In genomic region chr3:50264389-50264963, GRCh38 we compare ENCODE assay signal across 9 cellular contexts. TPM values are rescaled to one million over a fixed set of nuclear protein-coding genes. Genes with fewer than 3 reads are reported as not detected.
DNase-seq lines count a peak whose midpoint lies in the region; ATAC-seq and TF ChIP-seq lines count a peak whose summit lies in the region.
"Had no signal": no experiment of that assay in that cellular context is flagged by ENCODE, and none has a peak within 500 bp of the region (broad histone marks: within the 10 kb centered on the region; RNA-seq: fewer than 3 reads in every experiment).

No MANE protein-coding gene starts in this region.

- H3K4me3 Mint-ChIP-seq in dendritic cell treated with granulocyte-macrophage colony-stimulating factor and Interleukin-4, amounts not matched to agents 40 ng/mL and 50 ng/mL, for 4 days, result no peak overlapping the region
- H3K4me3 Mint-ChIP-seq: activated B cell treated with CpG ODN at 0.5 μM for 24 hours had no signal

- H3K27ac ChIP-seq in 22Rv1 (peak overlapping the region; percentile 25), liver (ENCODE audit: low read depth in 1 of 2, low read length in 2 of 2) (peak overlapping the region in 1 of 2 donors; percentile 43), thoracic aorta (peak overlapping the region; percentile 98)

- TF ChIP-seq RAD21 in Ishikawa (IDR thresholded peaks at IDR 0.05; ENCODE audit: low read depth) (no peak), liver (IDR thresholded peaks at IDR 0.05) (no peak)

- peaks cover 28% of the 10 kb centered on the region for H3K36me3 Mint-ChIP-seq in dendritic cell treated with granulocyte-macrophage colony-stimulating factor and Interleukin-4, amounts not matched to agents 40 ng/mL and 50 ng/mL, for 4 days (ENCODE audit: low read depth)

- DNase-seq in thoracic aorta (ENCODE audit: low spot score) (peak; percentile 55), NCI-H1092 (lab: John Stamatoyannopoulos, UW) (no peak), NCI-H2171 (lab: John Stamatoyannopoulos, UW) (no peak)
- DNase-seq: activated B cell treated with CpG ODN at 0.5 μM for 24 hours had no signal

- no peaks in the 10 kb centered on the region for H3K9me3 Mint-ChIP-seq in dendritic cell treated with granulocyte-macrophage colony-stimulating factor and Interleukin-4, amounts not matched to agents 40 ng/mL and 50 ng/mL, for 4 days
- H3K9me3 Mint-ChIP-seq: activated B cell treated with CpG ODN at 0.5 μM for 24 hours had no signal

- 63% methylated on average over 7 of the region's 7 CpGs for WGBS in liver

- H3K4me3 ChIP-seq in liver (ENCODE audit: low read depth in 1 of 3, low read length in 3 of 3) (no peak overlapping the region), thoracic aorta (peak overlapping the region; percentile 21)

- intact Hi-C loops in dendritic cell treated with granulocyte-macrophage colony-stimulating factor and Interleukin-4, amounts not matched to agents 40 ng/mL and 50 ng/mL, for 4 days (cut with micrococcal nuclease), result no loop called here

- peak overlapping the region; percentile 19 for H3K27ac Mint-ChIP-seq in dendritic cell treated with granulocyte-macrophage colony-stimulating factor and Interleukin-4, amounts not matched to agents 40 ng/mL and 50 ng/mL, for 4 days
- H3K27ac Mint-ChIP-seq: activated B cell treated with CpG ODN at 0.5 μM for 24 hours had no signal

- no peak overlapping the region for H3K9ac ChIP-seq in liver (ENCODE audit: low read depth in 1 of 2, low read length in 2 of 2)

- peaks cover 40% of the 10 kb centered on the region for H3K27me3 Mint-ChIP-seq in dendritic cell treated with granulocyte-macrophage colony-stimulating factor and Interleukin-4, amounts not matched to agents 40 ng/mL and 50 ng/mL, for 4 days

- H3K9me3 ChIP-seq in liver (ENCODE audit: control insufficient read depth in 4 of 4, low read length in 3 of 4) (no peaks in the 10 kb centered on the region), thoracic aorta (no peaks in the 10 kb centered on the region)

- TF ChIP-seq CTCF in 22Rv1 (IDR thresholded peaks at IDR 0.05) (no peak), liver (IDR thresholded peaks at IDR 0.05; ENCODE audit: low read depth, low read length, missing input control) (no peak), thoracic aorta (IDR thresholded peaks at IDR 0.05) (no peak)

- TF ChIP-seq EP300 in Ishikawa (IDR thresholded peaks at IDR 0.05; ENCODE audit: borderline replicate concordance), result peak; percentile 69; the same call in 1 of the 2 replicates

- H3K27me3 ChIP-seq in liver (ENCODE audit: control insufficient read depth in 4 of 4, insufficient read depth in 4 of 4, low read length in 3 of 4), result no peaks in the 10 kb centered on the region
- no peaks in the 10 kb centered on the region for H3K27me3 ChIP-seq in thoracic aorta (replicated peaks; ENCODE audit: insufficient read depth)

- H3K4me1 ChIP-seq in liver (ENCODE audit: control insufficient read depth in 4 of 4, insufficient read depth in 4 of 4, low read length in 3 of 4) (peaks cover 5 to 42% (median 13%) of the 10 kb centered on the region in 4 donors), thoracic aorta (ENCODE audit: control insufficient read depth in 1 of 2, low read depth in 2 of 2) (peaks cover 36 to 92% of the 10 kb centered on the region in 2 donors)

- H3K4me1 Mint-ChIP-seq in dendritic cell treated with granulocyte-macrophage colony-stimulating factor and Interleukin-4, amounts not matched to agents 40 ng/mL and 50 ng/mL, for 4 days (ENCODE audit: low read depth), result peaks cover 29% of the 10 kb centered on the region

- ATAC-seq in thoracic aorta (ENCODE audit: insufficient number of reproducible peaks, low FRiP score, low read depth), result peak; percentile 52
- ATAC-seq in activated CD4-positive, CD25-positive, alpha-beta regulatory T cell treated with anti-CD3 and anti-CD28 coated beads, Interleukin-2, amount 50 U/mL, for 24 hours, result no peak

- no peaks in the 10 kb centered on the region for H3K36me3 ChIP-seq in liver (ENCODE audit: control insufficient read depth in 4 of 4, insufficient read depth in 3 of 4, low read depth in 1 of 4, low read length in 3 of 4)
- no peaks in the 10 kb centered on the region for H3K36me3 ChIP-seq in thoracic aorta

TF ChIP-seq in Ishikawa, 13 proteins besides CTCF, POLR2A, EP300 and RAD21 (continues in another document):
- TF ChIP-seq MAX (IDR thresholded peaks at IDR 0.05), result peak; percentile 34
- TF ChIP-seq NFIC (IDR thresholded peaks at IDR 0.05), result peak; percentile 56; the same call in 1 of the 2 replicates
- peak; percentile 56 for TF ChIP-seq EGR1 (IDR thresholded peaks at IDR 0.05)
- TF ChIP-seq ZBTB7A (IDR thresholded peaks at IDR 0.05; ENCODE audit: low read depth), result peak; percentile 42
- TF ChIP-seq TEAD4 (IDR thresholded peaks at IDR 0.05), result peak; percentile 93
- TF ChIP-seq TAF1 (IDR thresholded peaks at IDR 0.05; ENCODE audit: low read depth), result no peak; the same call in 1 of the 2 replicates
- TF ChIP-seq YY1 (IDR thresholded peaks at IDR 0.05; ENCODE audit: low read depth), result no peak
- TF ChIP-seq CREB1 (IDR thresholded peaks at IDR 0.05; ENCODE audit: low read depth), result 0 out of 2 replicates have a peak, but pooled peaks have one; percentile 45
- TF ChIP-seq TCF12 (IDR thresholded peaks at IDR 0.05; ENCODE audit: low read depth), result peak; percentile 83

TF ChIP-seq in liver, 16 proteins besides CTCF, POLR2A, EP300 and RAD21:
- TF ChIP-seq NR2F2 (IDR thresholded peaks at IDR 0.05), result no peak
- TF ChIP-seq YY1 (IDR thresholded peaks at IDR 0.05), result no peak
- TF ChIP-seq ATF3 (IDR thresholded peaks at IDR 0.05), result no peak
- peak; percentile 31 for TF ChIP-seq SP1 (IDR thresholded peaks at IDR 0.05)
- no peak for TF ChIP-seq TAF1 (conservative IDR thresholded peaks at IDR 0.05)

RNA-seq across cellular contexts. Expression of gene SEMA3B, which starts 4.5 kb away (rescaled TPM):
- total RNA-seq in liver, result 1 to 10 TPM in 1 of 2 donors, under 1 TPM in 1; 0.56 to 1.5 TPM
- 1 to 10 TPM in 1 of 2 donors, under 1 TPM in 1; 0.40 to 1.3 TPM for polyA plus RNA-seq in liver
- 10 to 100 TPM; 53.6 to 57.2 TPM for total RNA-seq in thoracic aorta
- total RNA-seq: activated B cell treated with CpG ODN at 0.5 μM for 24 hours had no signal

RNA-seq across cellular contexts. Expression of gene LSMEM2, which starts 14.4 kb away (rescaled TPM):
- total RNA-seq in liver, result under 1 TPM in 1 of 2 donors, not detected in 1; 0.08 TPM
- polyA plus RNA-seq in liver, result under 1 TPM in 1 of 2 donors, not detected in 1; 0.03 TPM
- not detected for total RNA-seq in thoracic aorta
- total RNA-seq: activated B cell treated with CpG ODN at 0.5 μM for 24 hours had no signal

RNA-seq across cellular contexts. Expression of gene IFRD2, which starts 27.8 kb away (rescaled TPM):
- total RNA-seq in liver (10 to 100 TPM; 55.7 to 66.1 TPM), thoracic aorta (100 to 1,000 TPM in 1 of 2 donors, 10 to 100 TPM in 1; 43.3 to 118 TPM)
- 10 to 100 TPM; 60.3 to 91.2 TPM for polyA plus RNA-seq in liver

RNA-seq across cellular contexts. Expression of gene GNAI2, which starts 28.5 kb away (rescaled TPM):
- total RNA-seq in liver, result 10 to 100 TPM; 58.3 to 65.0 TPM
- polyA plus RNA-seq in liver, result 10 to 100 TPM; 59.5 to 86.3 TPM
- total RNA-seq in thoracic aorta, result 100 to 1,000 TPM; 183 to 337 TPM

RNA-seq across cellular contexts. Expression of gene HYAL3, which starts 34.7 kb away (rescaled TPM):
- total RNA-seq in liver (1 to 10 TPM; 1.9 to 6.6 TPM), thoracic aorta (1 to 10 TPM in 1 of 2 donors, under 1 TPM in 1; 0.35 to 1.4 TPM)
- 1 to 10 TPM; 1.8 to 2.0 TPM for polyA plus RNA-seq in liver

Comparison
In these comparisons a context has a peak if more than half of its experiments do, and no peak if none do; other contexts are left out.
1. RNA of gene SEMA3B, which starts 4.5 kb away (total RNA-seq): 53.6 to 57.2 TPM in thoracic aorta; 0.56 to 1.5 TPM in liver; every median in the first group is over 10 times any median in the second.